In the genomic region with DNA sequence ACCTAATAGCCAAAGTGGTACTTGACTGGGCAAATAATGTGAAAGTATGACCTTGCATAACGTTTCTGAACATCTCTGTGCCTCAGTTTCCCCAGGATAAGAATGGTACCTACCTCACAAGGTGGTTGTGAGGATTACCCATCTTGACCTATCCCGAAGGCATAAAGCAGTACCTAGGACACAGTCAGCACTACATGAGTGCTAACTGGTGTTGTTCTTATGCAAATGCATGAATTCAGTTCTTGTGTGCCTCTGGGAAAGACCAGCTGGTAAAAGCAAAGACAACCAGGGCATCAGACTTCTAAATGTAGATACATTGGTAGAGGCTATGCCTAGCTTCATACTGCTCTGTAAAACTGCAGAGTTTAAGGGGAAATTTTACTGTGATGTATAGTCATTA, we compare ENCODE assay signal across 18 cellular contexts. TPM values are rescaled to one million over a fixed set of nuclear protein-coding genes. Genes with fewer than 3 reads are reported as not detected.
DNase-seq lines count a peak whose midpoint lies in the region; ATAC-seq and TF ChIP-seq lines count a peak whose summit lies in the region.
"Had no signal": no experiment of that assay in that cellular context is flagged by ENCODE, and none has a peak within 500 bp of the region (broad histone marks: within the 10 kb centered on the region; RNA-seq: fewer than 3 reads in every experiment).

No MANE protein-coding gene starts in this region.

- H3K27ac Mint-ChIP-seq in CD14-positive monocyte (peak overlapping the region; percentile 53 to 98 (median 93)), WTC11 (no peak overlapping the region), progenitor cell of endocrine pancreas (no peak overlapping the region)
- H3K27ac Mint-ChIP-seq: CD4-positive, alpha-beta T cell; IgD-negative memory B cell had no signal

- H3K36me3 ChIP-seq in H7 (replicated peaks; ENCODE audit: control insufficient read depth, insufficient read depth, low read length) = no peaks in the 10 kb centered on the region
- H3K36me3 ChIP-seq in iPS-20b (ENCODE audit: insufficient read depth, low read depth, low read length) = no peaks in the 10 kb centered on the region
- H3K36me3 ChIP-seq in sigmoid colon = no peaks in the 10 kb centered on the region
- H3K36me3 ChIP-seq: BLaER1 treated with 17β-estradiol and CSF1 and Interleukin-3, amounts not matched to agents 10 nM and 100 nM had no signal

- no peak for TF ChIP-seq POLR2A in sigmoid colon (IDR thresholded peaks at IDR 0.05)

- H3K27me3 ChIP-seq in H7 (ENCODE audit: control insufficient read depth, insufficient read depth, low read length) (peaks cover 7% of the 10 kb centered on the region), iPS-20b (ENCODE audit: insufficient read depth, low read length) (peaks cover 56% of the 10 kb centered on the region), sigmoid colon (no peaks in the 10 kb centered on the region)
- H3K27me3 ChIP-seq: BLaER1 treated with 17β-estradiol and CSF1 and Interleukin-3, amounts not matched to agents 10 nM and 100 nM had no signal

- peak; percentile 79 for ATAC-seq in WTC11
- ATAC-seq: HCT116 had no signal

- H3K4me3 ChIP-seq in H7 (ENCODE audit: insufficient read depth, low read depth, low read length) = no peak overlapping the region
- H3K4me3 ChIP-seq in iPS-20b (ENCODE audit: low read length) = 0 out of 2 replicates have a peak overlapping the region, but pooled peaks have one; percentile 5
- no peak overlapping the region for H3K4me3 ChIP-seq in sigmoid colon
- H3K4me3 ChIP-seq: BLaER1 treated with 17β-estradiol and CSF1 and Interleukin-3, amounts not matched to agents 10 nM and 100 nM had no signal

- no peak overlapping the region for H3K9ac ChIP-seq in iPS-20b (ENCODE audit: low read depth, low read length)
- H3K9ac ChIP-seq: BLaER1 treated with 17β-estradiol and CSF1 and Interleukin-3, amounts not matched to agents 10 nM and 100 nM had no signal

- intact Hi-C loops in CD14-positive monocyte (cut with micrococcal nuclease) = loop anchor here in 1 of 2 donors (10.0 kb wide), 1 partner anchor 58 kb away; no protein-coding TSS in a partner anchor
- intact Hi-C loops in sigmoid colon (cut with DNase I) = loop anchor here (10.0 kb wide), 1 partner anchor 208 kb away; the partner anchor contains the start of gene PGM5

- H3K27ac ChIP-seq in iPS-20b (ENCODE audit: low read length) = no peak overlapping the region
- no peak overlapping the region for H3K27ac ChIP-seq in sigmoid colon

- H3K4me3 Mint-ChIP-seq in CD14-positive monocyte (no peak overlapping the region), WTC11 (0 out of 2 replicates have a peak overlapping the region, but pooled peaks have one; percentile 6), progenitor cell of endocrine pancreas (ENCODE audit: low read depth) (no peak overlapping the region)
- H3K4me3 Mint-ChIP-seq: CD4-positive, alpha-beta T cell; IgD-negative memory B cell had no signal

- H3K36me3 Mint-ChIP-seq in CD14-positive monocyte (peaks cover 0 to 3% of the 10 kb centered on the region in 2 donors), WTC11 (no peaks in the 10 kb centered on the region), progenitor cell of endocrine pancreas (ENCODE audit: insufficient read depth) (no peaks in the 10 kb centered on the region)

- WGBS in sigmoid colon, 2 donors = 69 to 88% methylated on average over 2 of the region's 2 CpGs

- TF ChIP-seq CTCF in CD14-positive monocyte (IDR thresholded peaks at IDR 0.05) (no peak), WTC11 (IDR thresholded peaks at IDR 0.05) (no peak), progenitor cell of endocrine pancreas (IDR thresholded peaks at IDR 0.05; ENCODE audit: unreplicated experiment) (no peak), sigmoid colon (IDR thresholded peaks at IDR 0.05) (no peak)

- CTCF ChIA-PET in WTC11 (lab: Charles Lee) = interaction anchor here (0.7 to 3.7 kb wide), 7 partner anchors 21 to 437 kb away, joined by 3 to 17 read pairs (median 4); no protein-coding TSS in a partner anchor

- H3K9me3 ChIP-seq in iPS-20b (ENCODE audit: insufficient read depth, low read depth, low read length) = no peaks in the 10 kb centered on the region
- H3K9me3 ChIP-seq in sigmoid colon = no peaks in the 10 kb centered on the region
- H3K9me3 ChIP-seq: BLaER1 treated with 17β-estradiol and CSF1 and Interleukin-3, amounts not matched to agents 10 nM and 100 nM had no signal

- peaks cover 92% of the 10 kb centered on the region for H3K4me1 Mint-ChIP-seq in CD14-positive monocyte
- peaks cover 29% of the 10 kb centered on the region for H3K4me1 Mint-ChIP-seq in WTC11
- H3K4me1 Mint-ChIP-seq in progenitor cell of endocrine pancreas (ENCODE audit: low read depth) = peaks cover 1% of the 10 kb centered on the region

- no peaks in the 10 kb centered on the region for H3K9me3 Mint-ChIP-seq in CD14-positive monocyte
- H3K9me3 Mint-ChIP-seq in WTC11 = no peaks in the 10 kb centered on the region
- no peaks in the 10 kb centered on the region for H3K9me3 Mint-ChIP-seq in progenitor cell of endocrine pancreas (ENCODE audit: low read depth)
- H3K9me3 Mint-ChIP-seq: CD4-positive, alpha-beta T cell; IgD-negative memory B cell had no signal

- H3K4me1 ChIP-seq in iPS-20b (ENCODE audit: insufficient read depth, low read length) (no peaks in the 10 kb centered on the region; the same call in 1 of the 2 replicates), sigmoid colon (peaks cover 0 to 32% (median 18%) of the 10 kb centered on the region in 4 donors)

- POLR2A ChIA-PET in WTC11 (lab: Charles Lee) = no interaction called here

- TF ChIP-seq EP300 in sigmoid colon (IDR thresholded peaks at IDR 0.05) = no peak

- H3K27me3 Mint-ChIP-seq in CD14-positive monocyte (ENCODE audit: low read depth in 3 of 3) (peaks cover 0 to 3% (median 1%) of the 10 kb centered on the region in 3 donors), WTC11 (ENCODE audit: low read depth) (peaks cover 55% of the 10 kb centered on the region), progenitor cell of endocrine pancreas (peaks cover 37% of the 10 kb centered on the region)

- DNase-seq in CD14-positive monocyte (ENCODE audit: low spot score) (no peak), H7 (peak; percentile 22), WTC11 (ENCODE audit: low spot score) (no peak), progenitor cell of endocrine pancreas (ENCODE audit: low spot score, unreplicated experiment) (no peak), sigmoid colon (no peak), NCI-H748 treated with DMSO at 0.1 percent for 48 hours (lab: John Stamatoyannopoulos, UW) (no peak), T-helper 9 cell (no peak)
- DNase-seq: ACHN; Calu3; CD4-positive, alpha-beta T cell; DMS79; GOT3 had no signal

TF ChIP-seq in WTC11, 78 proteins besides CTCF, POLR2A, EP300 and RAD21:
- no peak for TF ChIP-seq ZNF425 (CRISPR knock-in tag; conservative IDR thresholded peaks at IDR 0.05)
- TF ChIP-seq, protein P1, sequence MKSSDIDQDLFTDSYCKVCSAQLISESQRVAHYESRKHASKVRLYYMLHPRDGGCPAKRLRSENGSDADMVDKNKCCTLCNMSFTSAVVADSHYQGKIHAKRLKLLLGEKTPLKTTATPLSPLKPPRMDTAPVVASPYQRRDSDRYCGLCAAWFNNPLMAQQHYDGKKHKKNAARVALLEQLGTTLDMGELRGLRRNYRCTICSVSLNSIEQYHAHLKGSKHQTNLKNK (CRISPR knock-in tag; IDR thresholded peaks at IDR 0.05) = no peak
- peak; percentile 75; the same call in 1 of the 2 replicates for TF ChIP-seq FOXP4 (CRISPR knock-in tag; IDR thresholded peaks at IDR 0.05)

RNA-seq across cellular contexts. Expression of gene TMEM252, which starts 21.8 kb away (rescaled TPM):
- polyA plus RNA-seq in CD14-positive monocyte = not detected
- total RNA-seq in H7 (2014; rRNA removed; shearing (Covaris generic)) = not detected in 2 replicates
- not detected in 3 replicates for total RNA-seq in WTC11 (2021)
- total RNA-seq in progenitor cell of endocrine pancreas = not detected in 2 replicates
- total RNA-seq in sigmoid colon = not detected
- polyA plus RNA-seq in sigmoid colon = not detected
- total RNA-seq: A172; Calu3; CD4-positive, alpha-beta T cell; HT1080 had no signal
- polyA plus RNA-seq: IgD-negative memory B cell had no signal

Comparison
In these comparisons a context has a peak if more than half of its experiments do, and no peak if none do; other contexts are left out.
1. H3K27ac Mint-ChIP-seq: peak in CD14-positive monocyte (7 of 7); none in WTC11 (single experiment) and progenitor cell of endocrine pancreas (single experiment).